15 cellular contexts compared by ENCODE assay signal in genomic region chr17:39643271-39643670, GRCh38. TPM values are rescaled to one million over a fixed set of nuclear protein-coding genes. Genes with fewer than 3 reads are reported as not detected.
DNase-seq lines count a peak whose midpoint lies in the region; ATAC-seq, FAIRE-seq and TF ChIP-seq lines count a peak whose summit lies in the region.
"Had no signal": no experiment of that assay in that cellular context is flagged by ENCODE, and none has a peak within 500 bp of the region (broad histone marks: within the 10 kb centered on the region; RNA-seq: fewer than 3 reads in every experiment).

No MANE protein-coding gene starts in this region.

- no peaks in the 10 kb centered on the region for H3K36me3 Mint-ChIP-seq in nephron progenitor cell (ENCODE audit: low read depth)

- no peak for ATAC-seq in HG03457 (IDR thresholded peaks at IDR 0.05; ENCODE audit: unreplicated experiment)
- ATAC-seq: gastroesophageal sphincter had no signal

- peak; percentile 36 for FAIRE-seq in HTR-8/SVneo (lab: Jason Lieb, UNC)

- peaks cover 4% of the 10 kb centered on the region for H3K27me3 Mint-ChIP-seq in nephron progenitor cell (ENCODE audit: low read depth, poor library complexity)

- TF ChIP-seq CTCF in nephron progenitor cell (IDR thresholded peaks at IDR 0.05), result no peak

- DNase-seq in Caki2 (ENCODE audit: low read depth) (peak; percentile 34), HTR-8/SVneo (ENCODE audit: insufficient read length, low spot score) (no peak), astrocyte of the hippocampus (ENCODE audit: low read depth, low spot score) (peak; percentile 40), myocyte (ENCODE audit: low read depth) (peak; percentile 68), nephron progenitor cell (no peak), DMS153 (lab: John Stamatoyannopoulos, UW) (no peak)
- DNase-seq: effector CD8-positive, alpha-beta T cell; KBM-7; NCI-H1694; substantia nigra had no signal

- H3K27ac Mint-ChIP-seq in nephron progenitor cell, result no peak overlapping the region
- H3K27ac Mint-ChIP-seq: nephron had no signal

- no peaks in the 10 kb centered on the region for H3K9me3 Mint-ChIP-seq in nephron progenitor cell
- H3K9me3 Mint-ChIP-seq: nephron had no signal

- H3K4me3 Mint-ChIP-seq in nephron progenitor cell, result no peak overlapping the region
- H3K4me3 Mint-ChIP-seq: nephron had no signal

- H3K4me1 Mint-ChIP-seq in nephron progenitor cell, result peaks cover 74% of the 10 kb centered on the region

- in situ Hi-C loops in Caki2 (cut with HindIII; ENCODE audit: low pct_unique_long_range_greater_than_20kb, low sequenced_read_pairs), result no loop called here

RNA-seq across cellular contexts. Expression of gene STARD3, which starts 6.3 kb away (rescaled TPM):
- total RNA-seq in Caki2 (2014; rRNA removed; shearing (Covaris generic); ENCODE audit: low replicate concordance), result 52.3 and 69.5 TPM in 2 replicates
- total RNA-seq in myocyte, result 34.9 and 36.9 TPM in 2 replicates
- polyA plus RNA-seq in myocyte (2012), result 55.8 TPM

RNA-seq across cellular contexts. Expression of gene PPP1R1B, which starts 16.5 kb away (rescaled TPM):
- not detected in 2 replicates for total RNA-seq in Caki2 (2014; rRNA removed; shearing (Covaris generic); ENCODE audit: low replicate concordance)
- total RNA-seq in myocyte, result not detected in 2 replicates
- not detected for polyA plus RNA-seq in myocyte (2012)
- total RNA-seq: SJSA1 had no signal

RNA-seq across cellular contexts. Expression of gene TCAP, which starts 21.9 kb away (rescaled TPM):
- total RNA-seq in Caki2 (2014; rRNA removed; shearing (Covaris generic); ENCODE audit: low replicate concordance), result 0.91 TPM in 1 of 2 replicates, not detected in the other
- 10.1 and 23.1 TPM in 2 replicates for total RNA-seq in myocyte
- polyA plus RNA-seq in myocyte (2012), result 3.4 TPM
- total RNA-seq: ascending aorta had no signal

RNA-seq across cellular contexts. Expression of gene PNMT, which starts 25.0 kb away (rescaled TPM):
- total RNA-seq in Caki2 (2014; rRNA removed; shearing (Covaris generic); ENCODE audit: low replicate concordance), result not detected in 2 replicates
- 0.96 and 1.7 TPM in 2 replicates for total RNA-seq in myocyte
- 0.26 TPM for polyA plus RNA-seq in myocyte (2012)
- total RNA-seq: SJSA1 had no signal

RNA-seq across cellular contexts. Expression of gene NEUROD2, which starts 35.6 kb away (rescaled TPM):
- not detected in 2 replicates for total RNA-seq in Caki2 (2014; rRNA removed; shearing (Covaris generic); ENCODE audit: low replicate concordance)
- 0.05 TPM in 1 of 2 replicates, not detected in the other for total RNA-seq in myocyte
- 0.01 TPM for polyA plus RNA-seq in myocyte (2012)
- total RNA-seq: ascending aorta, gastroesophageal sphincter, SJSA1 had no signal

Comparison
In these comparisons a context has a peak if more than half of its experiments do, and no peak if none do; other contexts are left out.
1. DNase-seq: peak in Caki2 (single experiment), astrocyte of the hippocampus (single experiment) and myocyte (single experiment); none in HTR-8/SVneo (single experiment), nephron progenitor cell (single experiment) and DMS153 (single experiment).